Comparison of ENCODE assay signal across 10 cellular contexts in genomic region chr5:152462021-152462721, GRCh38. TPM values are rescaled to one million over a fixed set of nuclear protein-coding genes. Genes with fewer than 3 reads are reported as not detected.
DNase-seq lines count a peak whose midpoint lies in the region; ATAC-seq and TF ChIP-seq lines count a peak whose summit lies in the region.
"Had no signal": no experiment of that assay in that cellular context is flagged by ENCODE, and none has a peak within 500 bp of the region (broad histone marks: within the 10 kb centered on the region; RNA-seq: fewer than 3 reads in every experiment).

No MANE protein-coding gene starts in this region.

- H3K9me3 ChIP-seq in mesodermal cell (ENCODE audit: control insufficient read depth, low read length) (no peaks in the 10 kb centered on the region), gastroesophageal sphincter (no peaks in the 10 kb centered on the region), transverse colon (no peaks in the 10 kb centered on the region)

- H3K4me3 Mint-ChIP-seq in activated T-cell treated with anti-CD3 and anti-CD28 coated beads, Interleukin-2, amount 50 U/mL, for 72 hours = no peak overlapping the region
- H3K4me3 Mint-ChIP-seq in naive thymus-derived CD8-positive, alpha-beta T cell = no peak overlapping the region

- TF ChIP-seq CTCF in gastroesophageal sphincter (IDR thresholded peaks at IDR 0.05) = no peak
- TF ChIP-seq CTCF in transverse colon (IDR thresholded peaks at IDR 0.05) = no peak

- ATAC-seq in GM18517 (IDR thresholded peaks at IDR 0.05; ENCODE audit: unreplicated experiment) = peak; percentile 94
- ATAC-seq in GM21723 (IDR thresholded peaks at IDR 0.05; ENCODE audit: unreplicated experiment) = peak; percentile 92
- peak; percentile 87 for ATAC-seq in HG03520 (IDR thresholded peaks at IDR 0.05; ENCODE audit: unreplicated experiment)
- ATAC-seq in activated T-cell treated with anti-CD3 and anti-CD28 coated beads, Interleukin-2, amount 50 U/mL, for 72 hours (replicated peaks in 1 of 2) = no peak
- ATAC-seq in gastroesophageal sphincter = no peak
- ATAC-seq in naive thymus-derived CD8-positive, alpha-beta T cell = no peak

- no peak for TF ChIP-seq POLR2A in gastroesophageal sphincter (IDR thresholded peaks at IDR 0.05)
- TF ChIP-seq POLR2A in transverse colon (IDR thresholded peaks at IDR 0.05) = no peak

- H3K4me3 ChIP-seq in mesodermal cell (ENCODE audit: extremely low read depth, insufficient read depth, low read length, poor library complexity, severe bottlenecking) (no peak overlapping the region), gastroesophageal sphincter (no peak overlapping the region), transverse colon (no peak overlapping the region)

- H3K4me1 Mint-ChIP-seq in activated T-cell treated with anti-CD3 and anti-CD28 coated beads, Interleukin-2, amount 50 U/mL, for 72 hours (ENCODE audit: low read depth) = no peaks in the 10 kb centered on the region
- no peaks in the 10 kb centered on the region for H3K4me1 Mint-ChIP-seq in naive thymus-derived CD8-positive, alpha-beta T cell

- peaks cover 2% of the 10 kb centered on the region in 2 donors for H3K9me3 Mint-ChIP-seq in activated T-cell treated with anti-CD3 and anti-CD28 coated beads, Interleukin-2, amount 50 U/mL, for 72 hours
- peaks cover 0 to 4% (median 0%) of the 10 kb centered on the region in 9 donors for H3K9me3 Mint-ChIP-seq in naive thymus-derived CD8-positive, alpha-beta T cell

- in situ Hi-C loops in transverse colon (cut with MboI; ENCODE audit: low pct_ligation_motif_present in 1 of 4, low pct_unique_long_range_greater_than_20kb in 1 of 4, low sequenced_read_pairs in 3 of 4) = no loop called here

- peaks cover 10% of the 10 kb centered on the region for H3K27me3 Mint-ChIP-seq in activated T-cell treated with anti-CD3 and anti-CD28 coated beads, Interleukin-2, amount 50 U/mL, for 72 hours (ENCODE audit: low read depth)
- H3K27me3 Mint-ChIP-seq in naive thymus-derived CD8-positive, alpha-beta T cell = peaks cover 4 to 62% (median 12%) of the 10 kb centered on the region in 5 donors

- H3K36me3 Mint-ChIP-seq in activated T-cell treated with anti-CD3 and anti-CD28 coated beads, Interleukin-2, amount 50 U/mL, for 72 hours (ENCODE audit: insufficient read depth in 2 of 2) = no peaks in the 10 kb centered on the region
- H3K36me3 Mint-ChIP-seq in naive thymus-derived CD8-positive, alpha-beta T cell = no peaks in the 10 kb centered on the region

- H3K36me3 ChIP-seq in mesodermal cell (ENCODE audit: control insufficient read depth, insufficient read depth, low read length) (no peaks in the 10 kb centered on the region), gastroesophageal sphincter (no peaks in the 10 kb centered on the region), transverse colon (no peaks in the 10 kb centered on the region)

- H3K4me1 ChIP-seq in mesodermal cell (ENCODE audit: control insufficient read depth, insufficient read depth, low read length, poor library complexity, severe bottlenecking) = no peaks in the 10 kb centered on the region
- no peaks in the 10 kb centered on the region for H3K4me1 ChIP-seq in gastroesophageal sphincter
- H3K4me1 ChIP-seq in transverse colon = no peaks in the 10 kb centered on the region

- TF ChIP-seq EP300 in gastroesophageal sphincter (IDR thresholded peaks at IDR 0.05) = no peak
- no peak for TF ChIP-seq EP300 in transverse colon (IDR thresholded peaks at IDR 0.05; ENCODE audit: low read depth)

- H3K27ac ChIP-seq in mesodermal cell (ENCODE audit: low read depth, low read length, severe bottlenecking) (peak overlapping the region; percentile 32), gastroesophageal sphincter (no peak overlapping the region), transverse colon (no peak overlapping the region)

- no peak for DNase-seq in activated T-cell treated with anti-CD3 and anti-CD28 coated beads, Interleukin-2, amount 50 U/mL, for 72 hours
- no peak for DNase-seq in transverse colon
- DNase-seq in naive thymus-derived CD8-positive, alpha-beta T cell = no peak
- DNase-seq: NCI-H446 had no signal

- POLR2A ChIA-PET in naive thymus-derived CD8-positive, alpha-beta T cell (lab: Charles Lee) = no interaction called here

- H3K27me3 ChIP-seq in gastroesophageal sphincter (no peaks in the 10 kb centered on the region), transverse colon (no peaks in the 10 kb centered on the region)

- H3K27ac Mint-ChIP-seq in activated T-cell treated with anti-CD3 and anti-CD28 coated beads, Interleukin-2, amount 50 U/mL, for 72 hours = no peak overlapping the region
- no peak overlapping the region for H3K27ac Mint-ChIP-seq in naive thymus-derived CD8-positive, alpha-beta T cell

- intact Hi-C loops in transverse colon (cut with DNase I; ENCODE audit: low total_unique reads) = no loop called here

- 86 to 90% methylated on average over 3 of the region's 4 CpGs for WGBS in mesodermal cell (ENCODE audit: insufficient coverage in 2 of 2), 2 experiments
- WGBS in gastroesophageal sphincter (ENCODE audit: low coverage in 1 of 2), 2 donors = 79 to 90% methylated on average over 2 to 4 of the region's 4 CpGs
- WGBS in transverse colon (ENCODE audit: low coverage in 1 of 2), 2 donors = 65 to 76% methylated on average over 3 to 4 of the region's 4 CpGs

RNA-seq across cellular contexts. Expression of gene NMUR2, which starts 57.1 kb away (rescaled TPM):
- polyA plus RNA-seq in mesodermal cell (2013, experiment 1 of 2) = not detected
- polyA plus RNA-seq in mesodermal cell (2013, experiment 2 of 2) = 0.20 TPM
- not detected for total RNA-seq in activated T-cell treated with anti-CD3 and anti-CD28 coated beads, Interleukin-2, amount 50 U/mL, for 72 hours
- total RNA-seq in gastroesophageal sphincter = not detected
- not detected for total RNA-seq in transverse colon
- not detected for total RNA-seq in naive thymus-derived CD8-positive, alpha-beta T cell
- not detected for polyA plus RNA-seq in naive thymus-derived CD8-positive, alpha-beta T cell
- total RNA-seq: lung microvascular endothelial cell had no signal

Comparison
In these comparisons a context has a peak if more than half of its experiments do, and no peak if none do; other contexts are left out.
1. ATAC-seq: peak in GM18517 (single experiment), GM21723 (single experiment) and HG03520 (single experiment); none in activated T-cell treated with anti-CD3 and anti-CD28 coated beads, Interleukin-2, amount 50 U/mL, for 72 hours (0 of 2), gastroesophageal sphincter (single experiment) and naive thymus-derived CD8-positive, alpha-beta T cell (0 of 2).